8 cellular contexts compared by ENCODE assay signal in the genomic region with DNA sequence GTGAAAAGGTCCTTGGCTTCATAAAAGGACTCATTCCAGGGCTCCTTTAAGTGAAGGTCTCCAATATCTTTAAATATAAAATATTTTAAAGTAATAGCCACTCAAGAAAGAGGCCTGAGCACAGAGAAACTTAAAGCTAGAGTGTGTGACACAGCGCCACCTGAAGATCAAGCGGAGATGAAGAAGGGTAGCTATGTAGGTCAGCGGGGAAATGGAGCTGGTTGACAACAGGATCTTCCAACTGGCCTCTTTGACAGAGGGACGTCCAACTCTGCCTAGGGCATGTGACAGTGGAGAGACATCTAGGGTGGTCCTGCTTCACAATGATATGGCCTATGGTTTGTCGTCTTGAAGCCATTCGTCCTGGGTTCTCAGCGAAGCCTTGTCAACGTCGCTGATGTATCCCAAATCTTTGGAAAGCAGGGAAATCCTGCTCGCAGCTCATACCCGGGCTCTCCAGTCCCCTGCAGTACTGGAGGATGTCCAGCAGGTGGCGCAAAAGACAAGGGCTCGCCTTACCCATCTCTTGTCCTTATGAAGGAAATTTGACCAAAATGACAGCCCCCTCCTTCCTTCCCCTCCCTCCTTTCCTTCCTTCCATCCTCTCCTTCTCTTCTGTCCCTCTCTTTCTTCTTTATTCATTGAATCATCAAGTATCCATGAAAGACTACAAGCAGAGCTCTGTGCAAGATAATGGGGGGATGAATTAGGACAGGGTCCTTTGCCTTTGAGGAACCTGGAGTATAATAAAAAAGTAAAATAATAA. TPM values are rescaled to one million over a fixed set of nuclear protein-coding genes. Genes with fewer than 3 reads are reported as not detected.
A peak's percentile ranks its signal among the peaks of the same experiment; 100 is the strongest.
DNase-seq lines count a peak whose midpoint lies in the region; ATAC-seq, FAIRE-seq and TF ChIP-seq lines count a peak whose summit lies in the region.

No MANE protein-coding gene starts in this region.

- peak; percentile 66 for FAIRE-seq in GM18507 (lab: Jason Lieb, UNC)

- H3K4me3 ChIP-seq in choroid plexus epithelial cell (ENCODE audit: low read depth, low read length) = no peak overlapping the region

- ATAC-seq in left lobe of liver (peak; percentile 90), HG02852 (IDR thresholded peaks at IDR 0.05; ENCODE audit: unreplicated experiment) (no peak)

- DNase-seq in AG09319 (ENCODE audit: extremely low read depth, low read depth) = no peak
- DNase-seq in GM18507 (ENCODE audit: extremely low spot score, insufficient read length, low read depth) = peak; percentile 33
- peak; percentile 38 for DNase-seq in NCI-H146 treated with DMSO at 0.1 percent for 48 hours (lab: John Stamatoyannopoulos, UW; ENCODE audit: unreplicated experiment)
- DNase-seq in activated CD4-positive, alpha-beta T cell treated with anti-CD3 and anti-CD28 coated beads for 24 hours (ENCODE audit: low read depth in 2 of 2) = peak; percentile 47 to 49
- peak; percentile 68 for DNase-seq in choroid plexus epithelial cell (ENCODE audit: low read depth)
- DNase-seq in left lobe of liver (ENCODE audit: low spot score) = peak; percentile 74
- peak in 2 of 3 donors; percentile 34 to 49 for DNase-seq in stimulated activated CD4-positive, alpha-beta T cell treated with anti-CD3 and anti-CD28 coated beads, TNF-alpha, amount 100 ng/mL, for 1 hour (ENCODE audit: low read depth in 3 of 3, low spot score in 1 of 3)

- peak; percentile 97 for TF ChIP-seq CTCF in AG09319 (IDR thresholded peaks at IDR 0.05; ENCODE audit: low read depth, low read length)
- TF ChIP-seq CTCF in choroid plexus epithelial cell (conservative IDR thresholded peaks at IDR 0.05; ENCODE audit: low read depth, low read length) = peak; percentile 99

RNA-seq across cellular contexts. Expression of gene LONRF2, which starts 59.6 kb away (rescaled TPM):
- 0.68 TPM for total RNA-seq in left lobe of liver
